ENCODE assay signal across 8 cellular contexts in genomic region chr16:89949121-89949742, GRCh38. TPM values are rescaled to one million over a fixed set of nuclear protein-coding genes. Genes with fewer than 3 reads are reported as not detected.
DNase-seq lines count a peak whose midpoint lies in the region; TF ChIP-seq lines count a peak whose summit lies in the region.

No MANE protein-coding gene starts in this region.

- peaks cover 4% of the 10 kb centered on the region for H3K4me1 Mint-ChIP-seq in MCF 10A (ENCODE audit: insufficient read depth, unreplicated experiment)

- H3K27me3 ChIP-seq in vagina = no peaks in the 10 kb centered on the region

- WGBS in mesodermal cell (ENCODE audit: insufficient coverage in 2 of 2), 2 experiments = 29 to 37% methylated on average over 40 to 46 of the region's 55 CpGs

- peak overlapping the region; percentile 59 for H3K27ac Mint-ChIP-seq in MCF 10A (ENCODE audit: low read depth, unreplicated experiment)

- H3K36me3 ChIP-seq in mesodermal cell (ENCODE audit: control insufficient read depth, insufficient read depth, low read length) = peaks cover 9% of the 10 kb centered on the region
- no peaks in the 10 kb centered on the region for H3K36me3 ChIP-seq in vagina

- H3K4me3 Mint-ChIP-seq in MCF 10A (ENCODE audit: unreplicated experiment) = peak overlapping the region; percentile 71

- POLR2A ChIA-PET in MCF 10A (lab: Yijun Ruan, JAX) = interaction anchor here (0.7 kb wide), 1 partner anchor 23 kb away, joined by 5 read pairs; no protein-coding TSS in a partner anchor

- no peaks in the 10 kb centered on the region for H3K9me3 Mint-ChIP-seq in MCF 10A (ENCODE audit: unreplicated experiment)

- H3K27ac ChIP-seq in mesodermal cell (ENCODE audit: low read depth, low read length, severe bottlenecking) (no peak overlapping the region), vagina (peak overlapping the region; percentile 53)

- H3K4me1 ChIP-seq in mesodermal cell (ENCODE audit: control insufficient read depth, insufficient read depth, low read length, poor library complexity, severe bottlenecking) (no peaks in the 10 kb centered on the region), vagina (peaks cover 20% of the 10 kb centered on the region)

- BruUV-seq in MCF 10A (replicated peaks; lab: Mats Ljungman, UMichigan) = no TSS peak

- no peaks in the 10 kb centered on the region for H3K36me3 Mint-ChIP-seq in MCF 10A (ENCODE audit: insufficient read depth, unreplicated experiment)

- no peak for TF ChIP-seq POLR2A in vagina (IDR thresholded peaks at IDR 0.05)

- DNase-seq in stimulated activated CD4-positive, alpha-beta T cell treated with anti-CD3 and anti-CD28 coated beads, Interleukin-15, amount 100 ng/mL, for 24 hours = peak; percentile 18
- DNase-seq in stimulated activated CD4-positive, alpha-beta T cell treated with anti-CD3 and anti-CD28 coated beads, Interleukin-2, amount 100 ng/mL, for 48 hours = no peak
- DNase-seq in MCF 10A (ENCODE audit: unreplicated experiment) (no peak), vagina (ENCODE audit: extremely low spot score in 2 of 2) (no peak), DMS114 treated with DMSO at 0.1 percent for 48 hours (lab: John Stamatoyannopoulos, UW; ENCODE audit: unreplicated experiment) (no peak)
- DNase-seq in stimulated activated CD4-positive, alpha-beta T cell treated with anti-CD3 and anti-CD28 coated beads, Interleukin-4, amount 100 ng/mL, for 4 hours = no peak
- no peak for DNase-seq in stimulated activated naive CD4-positive, alpha-beta T cell (lab: John Stamatoyannopoulos, UW)

- H3K9me3 ChIP-seq in mesodermal cell (ENCODE audit: control insufficient read depth, low read length) (no peaks in the 10 kb centered on the region), vagina (no peaks in the 10 kb centered on the region)

- intact Hi-C loops in MCF 10A (cut with micrococcal nuclease) = no loop called here
- intact Hi-C loops in vagina (cut with DNase I) = no loop called here

- H3K4me3 ChIP-seq in mesodermal cell (ENCODE audit: extremely low read depth, insufficient read depth, low read length, poor library complexity, severe bottlenecking) (peak overlapping the region; percentile 57), vagina (peak overlapping the region; percentile 54 to 73)

- H3K27me3 Mint-ChIP-seq in MCF 10A (ENCODE audit: insufficient read depth, unreplicated experiment) = no peaks in the 10 kb centered on the region

- CTCF ChIA-PET in MCF 10A (lab: Yijun Ruan, JAX) = no interaction called here

- TF ChIP-seq CTCF in MCF 10A (IDR thresholded peaks at IDR 0.05; ENCODE audit: unreplicated experiment) (no peak), vagina (IDR thresholded peaks at IDR 0.05) (no peak)

RNA-seq across cellular contexts. Expression of gene DEF8, which starts 0.7 kb away (rescaled TPM):
- total RNA-seq in MCF 10A (2022) (68.8 and 78.2 TPM in 2 replicates), vagina (94.5 TPM)
- 69.2 TPM for polyA plus RNA-seq in mesodermal cell (2013, experiment 1 of 2)
- 62.5 TPM for polyA plus RNA-seq in mesodermal cell (2013, experiment 2 of 2)

RNA-seq across cellular contexts. Expression of gene TUBB3, which starts 26.1 kb away (rescaled TPM):
- 20.2 and 23.0 TPM in 2 replicates for total RNA-seq in MCF 10A (2022)
- polyA plus RNA-seq in mesodermal cell (2013, experiment 1 of 2) = 189 TPM
- 156 TPM for polyA plus RNA-seq in mesodermal cell (2013, experiment 2 of 2)
- total RNA-seq in vagina = 19.2 TPM

RNA-seq across cellular contexts. Expression of gene MC1R, which starts 30.6 kb away (rescaled TPM):
- total RNA-seq in MCF 10A (2022) (12.0 and 13.1 TPM in 2 replicates), vagina (4.4 TPM)
- polyA plus RNA-seq in mesodermal cell (2013, experiment 1 of 2) = 6.0 TPM
- polyA plus RNA-seq in mesodermal cell (2013, experiment 2 of 2) = 5.1 TPM
